ENCODE assay signal across 9 cellular contexts in genomic region chr13:60572003-60572792, GRCh38.
DNase-seq lines count a peak whose midpoint lies in the region; ATAC-seq and TF ChIP-seq lines count a peak whose summit lies in the region.
"Had no signal": no experiment of that assay in that cellular context is flagged by ENCODE, and none has a peak within 500 bp of the region (broad histone marks: within the 10 kb centered on the region; RNA-seq: fewer than 3 reads in every experiment).

No MANE protein-coding gene starts in this region.

- H4K8ac ChIP-seq in mesenchymal stem cell (ENCODE audit: low read length): no peak overlapping the region

- no peak overlapping the region for H3K4me2 ChIP-seq in mesenchymal stem cell (ENCODE audit: low read length, poor library complexity, severe bottlenecking)

- no peak overlapping the region for H3K23ac ChIP-seq in mesenchymal stem cell (ENCODE audit: low read length in 2 of 2)

- no peaks in the 10 kb centered on the region for H3K79me1 ChIP-seq in mesenchymal stem cell (replicated peaks; ENCODE audit: low read length, poor library complexity, severe bottlenecking)

- no peak overlapping the region for H4K91ac ChIP-seq in mesenchymal stem cell (ENCODE audit: low read length)

- no peak overlapping the region for H2BK15ac ChIP-seq in mesenchymal stem cell (ENCODE audit: low read depth, poor library complexity, severe bottlenecking)

- no peak for TF ChIP-seq CTCF in cardiac fibroblast (IDR thresholded peaks at IDR 0.05; ENCODE audit: low read depth, low read length)
- TF ChIP-seq CTCF in Peyer's patch (IDR thresholded peaks at IDR 0.05): no peak

- H2BK120ac ChIP-seq in mesenchymal stem cell (ENCODE audit: low read depth, low read length): no peak overlapping the region

- DNase-seq in ELF-1 (ENCODE audit: low read depth, low spot score) (peak; percentile 21), MV-4-11 (lab: John Stamatoyannopoulos, UW) (peak; percentile 30), cardiac fibroblast (ENCODE audit: low read depth in 2 of 2) (peak; percentile 35 to 83), mesenchymal stem cell (peak; percentile 77), Peyer's patch (no peak), NCI-H1092 (lab: John Stamatoyannopoulos, UW) (no peak), DMS79 treated with DMSO at 0.1 percent for 48 hours (lab: John Stamatoyannopoulos, UW) (no peak)
- DNase-seq: activated naive CD4-positive, alpha-beta T cell treated with anti-CD3 and anti-CD28 coated beads for 36 hours had no signal

- H3K27me3 ChIP-seq in mesenchymal stem cell (ENCODE audit: control insufficient read depth in 1 of 2, insufficient read depth in 1 of 2, low read length in 2 of 2): peaks cover 0 to 10% of the 10 kb centered on the region in 2 experiments
- no peaks in the 10 kb centered on the region for H3K27me3 ChIP-seq in Peyer's patch

- H3K9me3 ChIP-seq in mesenchymal stem cell (ENCODE audit: control insufficient read depth, low read length) (no peaks in the 10 kb centered on the region), Peyer's patch (no peaks in the 10 kb centered on the region)

- H3K4ac ChIP-seq in mesenchymal stem cell (ENCODE audit: low read depth in 1 of 2, low read length in 2 of 2): no peak overlapping the region

- H2BK5ac ChIP-seq in mesenchymal stem cell (ENCODE audit: low read depth, low read length, poor library complexity, severe bottlenecking): no peak overlapping the region

- peaks cover 4 to 6% of the 10 kb centered on the region in 2 experiments for H3K36me3 ChIP-seq in mesenchymal stem cell (ENCODE audit: control insufficient read depth in 1 of 2, insufficient read depth in 2 of 2, low read depth in 1 of 2, low read length in 2 of 2)
- peaks cover 0 to 21% (median 0%) of the 10 kb centered on the region in 3 donors for H3K36me3 ChIP-seq in Peyer's patch

- H3K4me1 ChIP-seq in mesenchymal stem cell (ENCODE audit: control insufficient read depth, insufficient read depth, low read depth, low read length) (peaks cover 4% of the 10 kb centered on the region), Peyer's patch (no peaks in the 10 kb centered on the region)

- H3K9ac ChIP-seq in mesenchymal stem cell (ENCODE audit: low read length): no peak overlapping the region

- H3K14ac ChIP-seq in mesenchymal stem cell (ENCODE audit: low read length in 2 of 2): no peak overlapping the region

- 76% methylated on average over 4 of the region's 5 CpGs for WGBS in mesenchymal stem cell

- no peak overlapping the region for H2AK5ac ChIP-seq in mesenchymal stem cell (ENCODE audit: low read length, severe bottlenecking)

- no peak overlapping the region for H2AFZ ChIP-seq in mesenchymal stem cell (ENCODE audit: low read depth, low read length)

- no peak overlapping the region for H3K18ac ChIP-seq in mesenchymal stem cell (ENCODE audit: low read depth in 1 of 2, low read length in 2 of 2)

- H3K27ac ChIP-seq in mesenchymal stem cell (ENCODE audit: low read length, poor library complexity, severe bottlenecking) (peak overlapping the region; percentile 40), Peyer's patch (no peak overlapping the region)

- no peak for TF ChIP-seq POLR2A in Peyer's patch (IDR thresholded peaks at IDR 0.05)

- H2BK12ac ChIP-seq in mesenchymal stem cell (ENCODE audit: low read length in 2 of 2): no peak overlapping the region

- H3K4me3 ChIP-seq in cardiac fibroblast (replicated peaks in 1 of 2; ENCODE audit: low read depth in 2 of 2, low read length in 2 of 2): no peak overlapping the region
- no peak overlapping the region for H3K4me3 ChIP-seq in mesenchymal stem cell (ENCODE audit: insufficient read depth in 1 of 2, low read depth in 1 of 2, low read length in 2 of 2)
- no peak overlapping the region for H3K4me3 ChIP-seq in Peyer's patch

- ATAC-seq in GM18858 (IDR thresholded peaks at IDR 0.05; ENCODE audit: unreplicated experiment): no peak

Comparison
In these comparisons a context has a peak if more than half of its experiments do, and no peak if none do; other contexts are left out.
1. DNase-seq: peak in ELF-1 (single experiment), MV-4-11 (single experiment), cardiac fibroblast (2 of 2) and mesenchymal stem cell (single experiment); none in Peyer's patch (0 of 3), NCI-H1092 (single experiment) and DMS79 treated with DMSO at 0.1 percent for 48 hours (single experiment).